ENCODE assay signal across 17 cellular contexts in the genomic region with DNA sequence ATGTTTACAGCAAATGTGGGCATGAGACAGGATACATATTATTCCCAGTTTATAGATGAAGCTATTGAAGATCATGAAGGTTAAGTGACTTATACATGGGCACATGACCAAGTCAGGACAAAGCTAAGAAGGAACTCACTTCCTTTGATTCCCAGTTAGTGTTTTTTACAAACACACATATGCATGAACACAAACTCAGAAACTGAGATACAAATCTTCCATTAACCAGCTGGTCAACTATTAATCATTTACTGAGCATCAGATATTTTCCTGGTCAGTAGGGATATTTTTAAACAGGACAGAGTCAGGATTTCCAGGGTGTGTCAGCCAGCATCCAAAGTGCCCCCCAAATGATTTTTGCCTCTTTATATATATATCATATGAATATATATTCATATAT.
"Had no signal": no experiment of that assay in that cellular context is flagged by ENCODE, and none has a peak within 500 bp of the region (broad histone marks: within the 10 kb centered on the region; RNA-seq: fewer than 3 reads in every experiment).

No MANE protein-coding gene starts in this region.

- H3K27ac ChIP-seq: body of pancreas, PC-9 had no signal

- H3K4me3 ChIP-seq: ascending aorta, body of pancreas, PC-9 had no signal

- H2AFZ ChIP-seq: PC-9 had no signal

- H3K4me1 Mint-ChIP-seq: activated CD4-positive, alpha-beta T cell treated with anti-CD3 and anti-CD28 coated beads, Interleukin-2, amount 10 ng/mL, durations not matched to agents 24 days and 14 days; activated CD8-positive, alpha-beta memory T cell treated with anti-CD3 and anti-CD28 coated beads, Interleukin-2, amount 10 ng/mL, durations not matched to agents 7 days and 5 days; activated naive CD8-positive, alpha-beta T cell treated with anti-CD3 and anti-CD28 coated beads, Interleukin-2, amount 50 U/mL, for 24 hours had no signal

- H3K9me3 Mint-ChIP-seq: activated B cell treated with CpG ODN at 0.5 μM for 24 hours; activated CD4-positive, alpha-beta T cell treated with anti-CD3 and anti-CD28 coated beads, Interleukin-2, amount 10 ng/mL, durations not matched to agents 24 days and 14 days; activated naive CD4-positive, alpha-beta T cell treated with anti-CD3 and anti-CD28 coated beads, Interleukin-2, amount 50 U/mL, for 72 hours; activated naive CD8-positive, alpha-beta T cell treated with anti-CD3 and anti-CD28 coated beads, Interleukin-2, amount 50 U/mL, for 24 hours; activated T-cell treated with anti-CD3 and anti-CD28 coated beads, Interleukin-2, amount 50 U/mL, for 24 hours; T-helper 1 cell treated with Interleukin-12 subunit alpha and Interleukin-12 subunit beta and Interleukin-4 antibody, amounts not matched to agents 30 μg/mL and 1 μg/mL, for 36 hours had no signal

- H3K4me3 Mint-ChIP-seq: activated B cell treated with CpG ODN at 0.5 μM for 24 hours; activated CD4-positive, alpha-beta T cell treated with anti-CD3 and anti-CD28 coated beads, Interleukin-2, amount 10 ng/mL, durations not matched to agents 24 days and 14 days; activated CD8-positive, alpha-beta memory T cell treated with anti-CD3 and anti-CD28 coated beads, Interleukin-2, amount 10 ng/mL, durations not matched to agents 7 days and 5 days; activated naive CD8-positive, alpha-beta T cell treated with anti-CD3 and anti-CD28 coated beads, Interleukin-2, amount 50 U/mL, for 24 hours; activated T-cell treated with anti-CD3 and anti-CD28 coated beads, Interleukin-2, amount 50 U/mL, for 24 hours; T-helper 1 cell treated with Interleukin-12 subunit alpha and Interleukin-12 subunit beta and Interleukin-4 antibody, amounts not matched to agents 30 μg/mL and 1 μg/mL, for 36 hours had no signal

- H3K36me3 Mint-ChIP-seq: activated CD8-positive, alpha-beta memory T cell treated with anti-CD3 and anti-CD28 coated beads, Interleukin-2, amount 10 ng/mL, durations not matched to agents 7 days and 5 days; activated naive CD4-positive, alpha-beta T cell treated with anti-CD3 and anti-CD28 coated beads, Interleukin-2, amount 50 U/mL, for 72 hours had no signal

- DNase-seq: activated B cell treated with CpG ODN at 0.5 μM for 24 hours; activated CD4-positive, alpha-beta T cell treated with anti-CD3 and anti-CD28 coated beads for 1 hour; activated CD4-positive, alpha-beta T cell treated with anti-CD3 and anti-CD28 coated beads, Interleukin-2, amount 10 ng/mL, durations not matched to agents 24 days and 14 days; activated CD4-positive, alpha-beta T cell treated with anti-CD3 and anti-CD28 coated beads, Interleukin-2, amount 50 U/mL, for 48 hours; activated CD8-positive, alpha-beta memory T cell treated with anti-CD3 and anti-CD28 coated beads, Interleukin-2, amount 10 ng/mL, durations not matched to agents 7 days and 5 days; activated effector memory CD4-positive, alpha-beta T cell treated with anti-CD3 and anti-CD28 coated beads, Interleukin-2, amount 50 U/mL, for 16 hours; activated naive CD4-positive, alpha-beta T cell treated with Interleukin-2 at 50 U/mL for 16 hours; activated naive CD8-positive, alpha-beta T cell treated with anti-CD3 and anti-CD28 coated beads, Interleukin-2, amount 50 U/mL, for 24 hours; activated T-cell treated with anti-CD3 and anti-CD28 coated beads, Interleukin-2, amount 50 U/mL, for 24 hours; NCI-H1436 treated with DMSO at 0.1 percent for 48 hours; SHP77 treated with DMSO at 0.1 percent for 48 hours had no signal

- H3K36me3 ChIP-seq: ascending aorta had no signal

- H3K4me2 ChIP-seq: PC-9 had no signal

- H3K27me3 Mint-ChIP-seq: activated CD8-positive, alpha-beta memory T cell treated with anti-CD3 and anti-CD28 coated beads, Interleukin-2, amount 10 ng/mL, durations not matched to agents 7 days and 5 days; activated naive CD8-positive, alpha-beta T cell treated with anti-CD3 and anti-CD28 coated beads, Interleukin-2, amount 50 U/mL, for 24 hours had no signal

- ATAC-seq: activated CD8-positive, alpha-beta memory T cell treated with anti-CD3 and anti-CD28 coated beads, Interleukin-2, amount 10 ng/mL, durations not matched to agents 7 days and 5 days; activated naive CD4-positive, alpha-beta T cell treated with anti-CD3 and anti-CD28 coated beads, Interleukin-2, amount 50 U/mL, for 72 hours; activated naive CD8-positive, alpha-beta T cell treated with anti-CD3 and anti-CD28 coated beads, Interleukin-2, amount 50 U/mL, for 24 hours had no signal

- H3K27ac Mint-ChIP-seq: activated B cell treated with CpG ODN at 0.5 μM for 24 hours; activated CD4-positive, alpha-beta T cell treated with anti-CD3 and anti-CD28 coated beads, Interleukin-2, amount 10 ng/mL, durations not matched to agents 24 days and 14 days; activated CD8-positive, alpha-beta memory T cell treated with anti-CD3 and anti-CD28 coated beads, Interleukin-2, amount 10 ng/mL, durations not matched to agents 7 days and 5 days; activated naive CD4-positive, alpha-beta T cell treated with anti-CD3 and anti-CD28 coated beads, Interleukin-2, amount 50 U/mL, for 72 hours; activated naive CD8-positive, alpha-beta T cell treated with anti-CD3 and anti-CD28 coated beads, Interleukin-2, amount 50 U/mL, for 24 hours; activated T-cell treated with anti-CD3 and anti-CD28 coated beads, Interleukin-2, amount 50 U/mL, for 24 hours; T-helper 1 cell treated with Interleukin-12 subunit alpha and Interleukin-12 subunit beta and Interleukin-4 antibody, amounts not matched to agents 30 μg/mL and 1 μg/mL, for 36 hours had no signal

- H3K4me1 ChIP-seq: body of pancreas had no signal

- FAIRE-seq: bronchial epithelial cell had no signal

- H3K27me3 ChIP-seq: ascending aorta, body of pancreas had no signal

- H3K9me3 ChIP-seq: ascending aorta, body of pancreas had no signal
